8 cellular contexts compared by ENCODE assay signal in the genomic region with DNA sequence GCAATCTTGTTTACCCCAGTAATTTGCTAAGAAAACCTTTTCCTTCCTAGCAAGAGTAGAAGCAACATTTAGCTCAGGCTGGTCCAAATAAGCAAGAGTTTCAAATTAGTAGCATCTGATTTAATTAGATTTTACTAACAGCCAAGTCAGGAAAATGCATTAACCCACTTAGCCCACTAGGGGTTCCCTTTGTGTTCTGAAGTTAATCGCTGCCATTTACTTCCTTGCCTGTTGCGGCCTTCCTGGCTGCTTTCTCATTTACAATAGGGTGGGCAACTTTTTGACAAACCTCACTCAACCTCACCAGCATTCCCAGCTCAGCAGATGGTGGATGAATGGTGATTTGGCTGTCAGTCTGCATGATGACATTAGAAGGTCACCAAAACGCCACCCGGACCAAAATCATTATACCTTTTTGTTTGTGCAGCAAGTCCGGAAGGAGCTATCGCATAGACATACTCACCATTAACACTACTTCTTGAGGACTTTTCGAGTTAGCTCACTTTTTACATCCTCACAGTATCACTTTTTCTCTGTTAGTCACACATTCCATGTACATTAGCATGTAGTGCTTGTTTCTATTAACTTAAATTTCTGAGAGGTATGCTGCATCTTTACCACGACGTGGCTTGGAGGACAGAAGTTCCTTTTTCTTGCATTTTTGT.
A peak's percentile ranks its signal among the peaks of the same experiment; 100 is the strongest.
DNase-seq lines count a peak whose midpoint lies in the region; ATAC-seq and TF ChIP-seq lines count a peak whose summit lies in the region.

No MANE protein-coding gene starts in this region.

- H3K9ac ChIP-seq in OCI-LY3 (ENCODE audit: low read length): no peak overlapping the region

- CTCF ChIA-PET in Calu3 (lab: Charles Lee): interaction anchor here (1.0 kb wide), 1 partner anchor 9 kb away, joined by 3 read pairs; no protein-coding TSS in a partner anchor

- no peak overlapping the region for H3K27ac ChIP-seq in OCI-LY3 (ENCODE audit: low read length)
- H3K27ac ChIP-seq in upper lobe of left lung: no peak overlapping the region

- TF ChIP-seq EP300 in upper lobe of left lung (IDR thresholded peaks at IDR 0.05): no peak

- H3K9me3 Mint-ChIP-seq in Calu3 (ENCODE audit: low read depth, unreplicated experiment): no peaks in the 10 kb centered on the region

- no peaks in the 10 kb centered on the region for H3K4me1 Mint-ChIP-seq in Calu3 (ENCODE audit: low read depth, unreplicated experiment)

- H3K4me3 ChIP-seq in OCI-LY3 (ENCODE audit: low read length) (no peak overlapping the region), upper lobe of left lung (no peak overlapping the region)

- H3K4me3 Mint-ChIP-seq in Calu3 (ENCODE audit: low read depth, unreplicated experiment): no peak overlapping the region

- WGBS in upper lobe of left lung, 2 donors: 86% methylated on average over 9 of the region's 9 CpGs

- TF ChIP-seq POLR2A in upper lobe of left lung (IDR thresholded peaks at IDR 0.05): no peak

- ATAC-seq in GM21619 (IDR thresholded peaks at IDR 0.05; ENCODE audit: unreplicated experiment): peak; percentile 54
- ATAC-seq in upper lobe of left lung (ENCODE audit: low FRiP score in 2 of 2): no peak

- no peaks in the 10 kb centered on the region for H3K27me3 ChIP-seq in OCI-LY3 (ENCODE audit: low read depth, low read length)
- H3K27me3 ChIP-seq in upper lobe of left lung: no peaks in the 10 kb centered on the region

- H3K4me2 ChIP-seq in OCI-LY3 (ENCODE audit: low read length): no peak overlapping the region

- BruUV-seq in Calu3 (replicated peaks; lab: Mats Ljungman, UMichigan): no TSS peak

- H3K27ac Mint-ChIP-seq in Calu3 (ENCODE audit: unreplicated experiment): no peak overlapping the region

- H3K4me1 ChIP-seq in OCI-LY3 (ENCODE audit: low read length) (no peaks in the 10 kb centered on the region), upper lobe of left lung (no peaks in the 10 kb centered on the region)

- no peaks in the 10 kb centered on the region for H3K9me3 ChIP-seq in OCI-LY3 (ENCODE audit: insufficient read depth, low read length)
- H3K9me3 ChIP-seq in upper lobe of left lung: no peaks in the 10 kb centered on the region

- DNase-seq in Calu3 (no peak), foreskin melanocyte (peak; percentile 32), upper lobe of left lung (no peak), retina (no peak), NCI-H774 (lab: John Stamatoyannopoulos, UW) (no peak)
- DNase-seq in activated effector memory CD4-positive, alpha-beta T cell treated with anti-CD3 and anti-CD28 coated beads, Interleukin-2, amount 50 U/mL, for 16 hours: no peak

- no peaks in the 10 kb centered on the region for H3K27me3 Mint-ChIP-seq in Calu3 (ENCODE audit: unreplicated experiment)

- H3K36me3 ChIP-seq in OCI-LY3 (replicated peaks; ENCODE audit: low read depth, low read length) (no peaks in the 10 kb centered on the region), upper lobe of left lung (no peaks in the 10 kb centered on the region)

- intact Hi-C loops in Calu3 (cut with micrococcal nuclease; ENCODE audit: unreplicated experiment): no loop called here

- no peaks in the 10 kb centered on the region for H3K79me2 ChIP-seq in OCI-LY3 (ENCODE audit: low read length)

- peak overlapping the region; percentile 41 for H2AFZ ChIP-seq in OCI-LY3 (ENCODE audit: low read depth, low read length)

- no peaks in the 10 kb centered on the region for H4K20me1 ChIP-seq in OCI-LY3 (ENCODE audit: insufficient read depth, low read length)

- peak; percentile 41 for TF ChIP-seq CTCF in Calu3 (IDR thresholded peaks at IDR 0.05; ENCODE audit: unreplicated experiment)
- TF ChIP-seq CTCF in OCI-LY3 (IDR thresholded peaks at IDR 0.05; ENCODE audit: low read depth, low read length): peak; percentile 94
- TF ChIP-seq CTCF in upper lobe of left lung (IDR thresholded peaks at IDR 0.05): peak; percentile 13 to 48 (median 34)

- H3K36me3 Mint-ChIP-seq in Calu3 (ENCODE audit: insufficient read depth, unreplicated experiment): no peaks in the 10 kb centered on the region

Comparison
In these comparisons a context has a peak if more than half of its experiments do, and no peak if none do; other contexts are left out.
1. CTCF ChIP-seq: peak in every context shown above with its lines; median percentile 94 in OCI-LY3; 41 in Calu3; 34 in upper lobe of left lung.